Comparison of ENCODE assay signal across 23 cellular contexts in genomic region chr10:34473174-34474059, GRCh38.
DNase-seq lines count a peak whose midpoint lies in the region; ATAC-seq and TF ChIP-seq lines count a peak whose summit lies in the region.
"Had no signal": no experiment of that assay in that cellular context is flagged by ENCODE, and none has a peak within 500 bp of the region (broad histone marks: within the 10 kb centered on the region; RNA-seq: fewer than 3 reads in every experiment).

No MANE protein-coding gene starts in this region.

- DNase-seq in Right ventricle myocardium superior (no peak), right atrium auricular region (ENCODE audit: low spot score) (no peak), body of pancreas (no peak), left colon (no peak), testis (peak; percentile 46), NCI-H1092 treated with DMSO at 0.1 percent for 48 hours (lab: John Stamatoyannopoulos, UW) (no peak), head of caudate nucleus (no peak)
- DNase-seq: activated CD8-positive, alpha-beta T cell treated with anti-CD3 and anti-CD28 coated beads for 36 hours; activated naive CD4-positive, alpha-beta T cell treated with anti-CD3 and anti-CD28 coated beads for 36 hours; aorta; effector memory CD8-positive, alpha-beta T cell; HFFc6; immature natural killer cell; naive thymus-derived CD4-positive, alpha-beta T cell; NCI-H1694 treated with DMSO at 0.1 percent for 48 hours; NCI-H2227 treated with DMSO at 0.1 percent for 48 hours; Peyer's patch; stimulated activated naive CD4-positive, alpha-beta T cell treated with Interleukin-2 at 50 U/mL for 16 hours; T1000; tibial artery had no signal

- no peaks in the 10 kb centered on the region for H3K9me3 ChIP-seq in right atrium auricular region
- H3K9me3 ChIP-seq in body of pancreas: no peaks in the 10 kb centered on the region
- no peaks in the 10 kb centered on the region for H3K9me3 ChIP-seq in testis
- H3K9me3 ChIP-seq: Peyer's patch, tibial artery had no signal

- ATAC-seq in Right ventricle myocardium superior (ENCODE audit: poor library complexity): peak; percentile 84
- ATAC-seq in body of pancreas: peak; percentile 63
- ATAC-seq in left colon: peak; percentile 62
- no peak for ATAC-seq in HG02610 (IDR thresholded peaks at IDR 0.05; ENCODE audit: unreplicated experiment)
- ATAC-seq: activated CD8-positive, alpha-beta T cell treated with anti-CD3 and anti-CD28 coated beads for 36 hours; effector memory CD8-positive, alpha-beta T cell; naive thymus-derived CD4-positive, alpha-beta T cell had no signal

- TF ChIP-seq CTCF in right atrium auricular region (IDR thresholded peaks at IDR 0.05): no peak
- no peak for TF ChIP-seq CTCF in body of pancreas (IDR thresholded peaks at IDR 0.05)
- TF ChIP-seq CTCF in testis (IDR thresholded peaks at IDR 0.05): no peak

- H3K27ac ChIP-seq in right atrium auricular region (no peak overlapping the region), body of pancreas (no peak overlapping the region), testis (no peak overlapping the region)
- H3K27ac ChIP-seq: C4-2B, Peyer's patch, skin epidermis, tibial artery had no signal

- peaks cover 5% of the 10 kb centered on the region for H3K36me3 ChIP-seq in right atrium auricular region
- no peaks in the 10 kb centered on the region for H3K36me3 ChIP-seq in body of pancreas (replicated peaks in 1 of 2; ENCODE audit: insufficient read depth in 1 of 2, low read depth in 2 of 2)
- H3K36me3 ChIP-seq in testis (ENCODE audit: low read depth, missing control alignments): no peaks in the 10 kb centered on the region
- H3K36me3 ChIP-seq: tibial artery had no signal

- intact Hi-C loops in Right ventricle myocardium superior (cut with DNase I) (no loop called here), body of pancreas (cut with DNase I) (no loop called here), left colon (cut with DNase I, micrococcal nuclease) (no loop called here), testis (cut with DNase I; ENCODE audit: low total_unique reads) (no loop called here), head of caudate nucleus (cut with DNase I) (no loop called here)

- H3K27me3 ChIP-seq in right atrium auricular region: no peaks in the 10 kb centered on the region
- H3K27me3 ChIP-seq in body of pancreas: no peaks in the 10 kb centered on the region
- no peaks in the 10 kb centered on the region for H3K27me3 ChIP-seq in testis
- H3K27me3 ChIP-seq: Peyer's patch, tibial artery had no signal

- TF ChIP-seq POLR2A in body of pancreas (IDR thresholded peaks at IDR 0.05) (no peak), testis (IDR thresholded peaks at IDR 0.05) (no peak)

- WGBS in body of pancreas, 2 donors: 75 to 78% methylated on average over 7 of the region's 7 CpGs
- 89 to 90% methylated on average over 7 of the region's 7 CpGs for WGBS in testis, 2 donors

- H3K4me1 ChIP-seq in right atrium auricular region: no peaks in the 10 kb centered on the region
- no peaks in the 10 kb centered on the region for H3K4me1 ChIP-seq in body of pancreas
- H3K4me1 ChIP-seq in testis: peaks cover 7% of the 10 kb centered on the region

- H3K4me3 ChIP-seq in right atrium auricular region (no peak overlapping the region), body of pancreas (no peak overlapping the region), testis (no peak overlapping the region)
- H3K4me3 ChIP-seq: Peyer's patch, skin epidermis, tibial artery had no signal
